Comparison of ENCODE assay signal across 22 cellular contexts in the genomic region with DNA sequence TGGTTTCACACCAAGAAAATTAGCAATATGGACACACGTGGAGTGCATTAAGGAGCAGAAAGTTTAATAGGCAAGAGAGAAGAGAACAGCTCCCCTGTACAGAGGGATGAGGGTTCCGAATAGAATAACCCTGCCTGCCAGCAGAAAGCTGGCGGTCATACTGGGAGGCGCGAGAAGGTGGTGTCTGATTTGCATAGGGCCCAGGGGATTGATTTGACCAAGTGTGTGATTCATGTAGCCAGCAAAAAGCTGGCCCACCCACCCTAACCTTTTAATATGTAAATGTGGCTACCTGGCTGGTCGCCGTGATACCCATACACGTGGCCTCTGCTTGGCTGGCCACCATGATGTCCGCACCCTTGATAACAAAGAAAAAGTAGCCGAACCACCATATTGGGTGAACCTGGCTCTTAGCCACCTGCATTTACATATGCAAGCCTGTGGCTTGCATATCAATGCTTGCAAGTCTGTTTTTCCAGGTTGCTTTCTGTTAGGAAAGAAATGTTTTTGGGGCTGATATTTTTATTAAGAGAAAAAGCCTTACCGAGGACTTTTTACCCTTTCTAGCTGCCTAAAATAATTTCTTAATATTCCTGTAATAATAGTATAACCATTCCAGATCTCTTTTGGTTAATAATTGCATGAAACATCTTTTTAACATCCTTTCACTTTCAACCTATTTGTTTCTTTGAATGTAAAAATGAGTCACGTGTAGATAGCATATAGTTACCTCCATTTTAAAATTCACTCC. TPM values are rescaled to one million over a fixed set of nuclear protein-coding genes. Genes with fewer than 3 reads are reported as not detected.
DNase-seq lines count a peak whose midpoint lies in the region; ATAC-seq, FAIRE-seq and TF ChIP-seq lines count a peak whose summit lies in the region.
"Had no signal": no experiment of that assay in that cellular context is flagged by ENCODE, and none has a peak within 500 bp of the region (broad histone marks: within the 10 kb centered on the region; RNA-seq: fewer than 3 reads in every experiment).

No MANE protein-coding gene starts in this region.

- DNase-seq in A549 (ENCODE audit: low read depth in 1 of 2, low spot score in 1 of 2) (no peak), astrocyte of the cerebellum (ENCODE audit: low read depth) (no peak), iPS DF 4.7 (ENCODE audit: extremely low read depth, low spot score) (peak; percentile 95), NCI-H2171 treated with DMSO at 0.1 percent for 48 hours (lab: John Stamatoyannopoulos, UW) (no peak), DMS153 (lab: John Stamatoyannopoulos, UW) (no peak), AG08395 (ENCODE audit: low spot score) (no peak), epidermal melanocyte (ENCODE audit: insufficient read length, low spot score) (no peak)
- DNase-seq: activated CD4-positive, CD25-positive, alpha-beta regulatory T cell; CD4-positive, CD25-positive, alpha-beta regulatory T cell; DND-41; KBM-7; left lung; mucosa of descending colon; NCI-H2081 treated with DMSO at 0.1 percent for 48 hours; NCI-H69; SJCRH30; stimulated activated CD4-positive, alpha-beta T cell treated with anti-CD3 and anti-CD28 coated beads, Interleukin-15, amount 100 ng/mL, for 24 hours; stimulated activated naive B cell treated with anti-CD40 and anti-IgM and Interleukin-4, amounts not matched to agents 10 μg/mL and 1 μg/mL and 100 μg/mL, for 72 hours; T-helper 2 cell; tibial artery had no signal

- TF ChIP-seq EP300 in A549 (IDR thresholded peaks at IDR 0.05), result no peak

- CTCF ChIA-PET in A549 (lab: Yijun Ruan, JAX), result interaction anchor here (1.6 to 2.3 kb wide), 3 partner anchors 10 to 35 kb away, joined by 3 to 8 read pairs (median 7); no protein-coding TSS in a partner anchor

- no peak for TF ChIP-seq CTCF in A549 (IDR thresholded peaks at IDR 0.05)
- TF ChIP-seq CTCF in astrocyte of the cerebellum (IDR thresholded peaks at IDR 0.05; ENCODE audit: low read depth, low read length, missing control alignments), result no peak

- peaks cover 12% of the 10 kb centered on the region; the same call in 2 of the 3 replicates for H3K9me3 ChIP-seq in A549
- peaks cover 6% of the 10 kb centered on the region; the same call in 1 of the 2 replicates for H3K9me3 ChIP-seq in HUES48 (ENCODE audit: control insufficient read depth, insufficient read depth, low read length)
- H3K9me3 ChIP-seq: mucosa of descending colon, SJCRH30 had no signal

- H3K4me1 ChIP-seq in A549, result peaks cover 26% of the 10 kb centered on the region
- peaks cover 41% of the 10 kb centered on the region for H3K4me1 ChIP-seq in HUES48 (ENCODE audit: control insufficient read depth, insufficient read depth, low read length)
- H3K4me1 ChIP-seq: left lung, tibial artery had no signal

- H3K27ac ChIP-seq in A549 (peak overlapping the region; percentile 22 to 84; a peak in 4 of 6 replicates), HUES48 (ENCODE audit: low read depth, low read length) (peak overlapping the region; percentile 97)
- H3K27ac ChIP-seq: left lung, SJCRH30, tibial artery had no signal

- POLR2A ChIA-PET in A549 (lab: Yijun Ruan, JAX), result no interaction called here

- no peaks in the 10 kb centered on the region for H3K27me3 ChIP-seq in HUES48 (ENCODE audit: control insufficient read depth, insufficient read depth, low read length)
- H3K27me3 ChIP-seq: left lung, SJCRH30, tibial artery had no signal

- H3K4me2 ChIP-seq in A549, result peak overlapping the region; percentile 60

- in situ Hi-C loops in astrocyte of the cerebellum (cut with HindIII; ENCODE audit: low sequenced_read_pairs), result no loop called here

- no peak for TF ChIP-seq POLR2A in A549 (IDR thresholded peaks at IDR 0.05; ENCODE audit: low read length)

- H3K4me3 ChIP-seq in A549, result no peak overlapping the region
- H3K4me3 ChIP-seq in HUES48 (ENCODE audit: low read depth, low read length), result peak overlapping the region; percentile 51
- peak overlapping the region; percentile 4 for H3K4me3 ChIP-seq in astrocyte of the cerebellum (ENCODE audit: low read depth, low read length)
- H3K4me3 ChIP-seq: left lung, mucosa of descending colon, SJCRH30, tibial artery had no signal

- FAIRE-seq in A549 (lab: Jason Lieb, UNC), result no peak
- FAIRE-seq: GM18507 had no signal

- ATAC-seq in A549, result peak; percentile 51 to 56; a peak in 4 of 6 replicates
- ATAC-seq: left lung; mucosa of descending colon; stimulated activated naive B cell treated with anti-CD40 and anti-IgM and Interleukin-4, amounts not matched to agents 10 μg/mL and 1 μg/mL and 100 μg/mL, for 72 hours had no signal

- no peaks in the 10 kb centered on the region for H3K36me3 ChIP-seq in HUES48 (ENCODE audit: control insufficient read depth, insufficient read depth, low read length)
- H3K36me3 ChIP-seq: left lung, SJCRH30, tibial artery had no signal

- peak overlapping the region; percentile 77 for H3K9ac ChIP-seq in HUES48 (ENCODE audit: low read depth, low read length)

- 77% methylated on average over 12 of the region's 12 CpGs for WGBS in A549 (ENCODE audit: missing lambda C conversion rate)

- no peak for TF ChIP-seq RAD21 in A549 (conservative IDR thresholded peaks at IDR 0.05 in 1 of 2, IDR thresholded peaks at IDR 0.05 in 1 of 2)

TF ChIP-seq in A549, 52 proteins besides CTCF, POLR2A, EP300 and RAD21:
- TF ChIP-seq, protein P1, sequence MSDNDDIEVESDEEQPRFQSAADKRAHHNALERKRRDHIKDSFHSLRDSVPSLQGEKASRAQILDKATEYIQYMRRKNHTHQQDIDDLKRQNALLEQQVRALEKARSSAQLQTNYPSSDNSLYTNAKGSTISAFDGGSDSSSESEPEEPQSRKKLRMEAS (IDR thresholded peaks at IDR 0.05), result peak; percentile 3; the same call in 1 of the 2 replicates
- TF ChIP-seq, protein P2, sequence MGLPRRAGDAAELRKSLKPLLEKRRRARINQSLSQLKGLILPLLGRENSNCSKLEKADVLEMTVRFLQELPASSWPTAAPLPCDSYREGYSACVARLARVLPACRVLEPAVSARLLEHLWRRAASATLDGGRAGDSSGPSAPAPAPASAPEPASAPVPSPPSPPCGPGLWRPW (IDR thresholded peaks at IDR 0.05), result no peak

RNA-seq across cellular contexts. Expression of a gene that starts 20.5 kb away (rescaled TPM):
- polyA plus RNA-seq in A549 (2011; rRNA removed), result 2.1 and 2.4 TPM in 2 replicates
- polyA plus RNA-seq in A549 (2012; cell fraction: cytosol; rRNA removed), result 0.24 and 0.26 TPM in 2 replicates
- 0.31 and 0.40 TPM in 2 replicates for polyA plus RNA-seq in A549 (2012; cell fraction: nucleus; rRNA removed)
- 0.59 to 1.2 TPM (median 0.73 TPM) in 3 replicates for polyA plus RNA-seq in A549 (2017; fragmentation: RNase III; extraction: RNeasy Plus Mini Kit Qiagen cat#74134 plus additional on column Dnase treatment)
- polyA minus RNA-seq in A549 (2011; rRNA and poly(A)+ RNA removed), result 5.5 and 7.2 TPM in 2 replicates
